ENCODE assay signal across 31 cellular contexts in the genomic region with DNA sequence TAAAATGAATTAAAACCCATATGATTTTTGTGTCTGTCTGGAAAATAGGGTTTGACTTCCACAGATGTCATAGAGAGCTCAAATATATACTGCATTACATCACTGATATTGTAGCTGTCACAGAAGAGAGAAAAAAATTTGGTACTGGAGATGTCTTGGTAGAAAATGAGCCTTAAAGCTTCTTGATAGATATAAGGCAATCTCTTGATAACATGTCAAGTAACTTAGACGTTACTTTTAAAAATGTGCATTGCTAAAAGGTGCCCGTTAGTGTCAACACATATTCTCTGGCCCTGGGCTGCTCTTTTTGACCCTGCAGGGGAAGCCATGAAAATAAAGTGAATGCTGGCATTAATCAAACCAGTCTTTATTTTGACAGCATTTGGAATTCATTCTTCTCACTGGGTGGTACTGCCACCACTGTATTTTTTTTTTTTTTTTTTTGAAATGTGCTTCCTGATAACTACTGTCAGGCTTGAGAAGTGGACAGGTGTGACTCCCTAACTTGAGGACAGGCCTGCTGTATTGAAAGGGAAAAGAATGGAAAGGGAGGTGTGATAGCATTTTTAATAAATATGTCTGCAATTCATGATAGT.
"Had no signal": no experiment of that assay in that cellular context is flagged by ENCODE, and none has a peak within 500 bp of the region (broad histone marks: within the 10 kb centered on the region; RNA-seq: fewer than 3 reads in every experiment).

No MANE protein-coding gene starts in this region.

- H3K4me3 ChIP-seq: left lung, lower lobe of right lung, mucosa of descending colon, ovary, prostate gland, skin epidermis, stomach, testis, thyroid gland, transverse colon, upper lobe of left lung, vagina had no signal

- ATAC-seq: left colon; left lung; lower lobe of right lung; mucosa of descending colon; natural killer cell; right cardiac atrium; sciatic nerve; stimulated activated naive B cell treated with anti-CD40 and anti-IgM and Interleukin-4, amounts not matched to agents 10 μg/mL and 1 μg/mL and 100 μg/mL, for 72 hours; stimulated activated naive CD8-positive, alpha-beta T cell treated with anti-CD3 and anti-CD28 coated beads, Interleukin-15, Interleukin-2, amounts not matched to agents 100 U/mL and 50 U/mL, for 24 hours had no signal

- H3K4me1 ChIP-seq: prostate gland, testis, upper lobe of left lung had no signal

- H3K27me3 ChIP-seq: left lung, ovary, stomach, testis, thyroid gland, transverse colon, upper lobe of left lung, vagina had no signal

- H3K9me3 ChIP-seq: left lung, lower lobe of right lung, mucosa of descending colon, ovary, prostate gland, stomach, testis, thyroid gland, transverse colon, upper lobe of left lung, vagina had no signal

- FAIRE-seq: islet of Langerhans, kidney had no signal

- H3K36me3 ChIP-seq: left lung, lower lobe of right lung, ovary, prostate gland, stomach, thyroid gland, transverse colon, upper lobe of left lung, vagina had no signal

- H3K27ac ChIP-seq: left lung, lower lobe of right lung, ovary, prostate gland, skin epidermis, stomach, testis, thyroid gland, upper lobe of left lung, vagina had no signal

- DNase-seq: hippocampal formation; immature natural killer cell; kidney; left colon; left lung; lower lobe of right lung; mammary epithelial cell; mesendoderm; midbrain; mucosa of descending colon; natural killer cell; nephron progenitor cell; ovary; retina; right cardiac atrium; stimulated activated CD4-positive, alpha-beta T cell treated with anti-CD3 and anti-CD28 coated beads, Interleukin-12 subunit alpha, Interleukin-12 subunit beta, amount 100 ng/mL, for 4 hours; stimulated activated CD4-positive, alpha-beta T cell treated with anti-CD3 and anti-CD28 coated beads, Interleukin-15, amount 100 ng/mL, for 24 hours; stimulated activated CD4-positive, alpha-beta T cell treated with anti-CD3 and anti-CD28 coated beads, Interleukin-2, amount 100 ng/mL, for 24 hours; stimulated activated CD4-positive, alpha-beta T cell treated with anti-CD3 and anti-CD28 coated beads, Interleukin-4, amount 100 ng/mL, for 1 hour; stimulated activated naive B cell treated with anti-CD40 and anti-IgM and Interleukin-4, amounts not matched to agents 10 μg/mL and 1 μg/mL and 100 μg/mL, for 72 hours; stimulated activated naive CD8-positive, alpha-beta T cell treated with anti-CD3 and anti-CD28 coated beads, Interleukin-15, Interleukin-2, amounts not matched to agents 100 U/mL and 50 U/mL, for 24 hours; stomach; testis; thyroid gland; transverse colon; upper lobe of left lung had no signal
